Comparison of ENCODE assay signal across 8 cellular contexts in genomic region chr1:162561616-162562451, GRCh38. TPM values are rescaled to one million over a fixed set of nuclear protein-coding genes. Genes with fewer than 3 reads are reported as not detected.
A peak's percentile ranks its signal among the peaks of the same experiment; 100 is the strongest.
DNase-seq lines count a peak whose midpoint lies in the region; ATAC-seq and TF ChIP-seq lines count a peak whose summit lies in the region.

UAP1 (plus strand) TSS chr1:162561722; CDS start chr1:162566069, 4,347 bp downstream.

- no peak for TF ChIP-seq CTCF in PC-3 (conservative IDR thresholded peaks at IDR 0.05; ENCODE audit: low read depth, low read length)

- BruUV-seq in PC-3 (replicated peaks; lab: Mats Ljungman, UMichigan) = no TSS peak

- intact Hi-C loops in PC-3 (cut with micrococcal nuclease) = loop anchor here (1.0 to 2.0 kb wide), 3 partner anchors 21 to 59 kb away; no protein-coding TSS in a partner anchor

- H3K4me1 ChIP-seq in PC-3 (ENCODE audit: insufficient read depth, low read length) = peaks cover 36% of the 10 kb centered on the region

- peak within 1 kb of the TSS; percentile 91 for H3K4me2 ChIP-seq in PC-3 (ENCODE audit: low read length)

- POLR2A ChIA-PET in PC-3 (lab: Charles Lee; ENCODE audit: unreplicated experiment) = interaction anchor here (0.6 kb wide), 1 partner anchor 51 kb away, joined by 3 read pairs; no protein-coding TSS in a partner anchor

- H3K4me3 Mint-ChIP-seq in activated naive CD4-positive, alpha-beta T cell treated with anti-CD3 and anti-CD28 coated beads, Interleukin-2, amount 10 ng/mL, durations not matched to agents 7 days and 5 days = peak within 1 kb of the TSS; percentile 82
- peak within 1 kb of the TSS; percentile 90 for H3K4me3 Mint-ChIP-seq in stimulated activated effector memory CD8-positive, alpha-beta T cell treated with anti-CD3 and anti-CD28 coated beads, Interleukin-12 subunit alpha, Interleukin-12 subunit beta, amount 100 ng/mL, for 72 hours

- ATAC-seq in HG02840 (IDR thresholded peaks at IDR 0.05; ENCODE audit: low FRiP score, unreplicated experiment) = peak; percentile 30
- peak; percentile 35 for ATAC-seq in PC-3
- ATAC-seq in left lobe of liver = no peak
- peak; percentile 64 for ATAC-seq in stimulated activated effector memory CD8-positive, alpha-beta T cell treated with anti-CD3 and anti-CD28 coated beads, Interleukin-12 subunit alpha, Interleukin-12 subunit beta, amount 100 ng/mL, for 72 hours

- peaks cover 9% of the 10 kb centered on the region for H3K36me3 ChIP-seq in PC-3 (ENCODE audit: low read depth, low read length)

- H2AFZ ChIP-seq in PC-3 (ENCODE audit: low read length) = peak within 1 kb of the TSS; percentile 93

- peaks cover 32% of the 10 kb centered on the region for H4K20me1 ChIP-seq in PC-3 (ENCODE audit: low read length)

- peaks cover 54% of the 10 kb centered on the region for H3K79me2 ChIP-seq in PC-3 (ENCODE audit: low read length)

- DNase-seq in activated naive CD4-positive, alpha-beta T cell treated with anti-CD3 and anti-CD28 coated beads, Interleukin-2, amount 10 ng/mL, durations not matched to agents 7 days and 5 days = no peak
- DNase-seq in activated naive CD4-positive, alpha-beta T cell treated with anti-CD3 and anti-CD28 coated beads, Interleukin-2, amount 50 U/mL, for 16 hours = no peak
- DNase-seq in PC-3 = no peak
- DNase-seq in cerebellar cortex (ENCODE audit: low spot score) = peak; percentile 43
- no peak for DNase-seq in left lobe of liver (ENCODE audit: low spot score)
- DNase-seq in stimulated activated effector memory CD8-positive, alpha-beta T cell treated with anti-CD3 and anti-CD28 coated beads, Interleukin-12 subunit alpha, Interleukin-12 subunit beta, amount 100 ng/mL, for 72 hours (ENCODE audit: low spot score in 2 of 2) = no peak
- DNase-seq in D341Med (ENCODE audit: low spot score) = no peak

- no peaks in the 10 kb centered on the region for H3K36me3 Mint-ChIP-seq in activated naive CD4-positive, alpha-beta T cell treated with anti-CD3 and anti-CD28 coated beads, Interleukin-2, amount 10 ng/mL, durations not matched to agents 7 days and 5 days
- H3K36me3 Mint-ChIP-seq in stimulated activated effector memory CD8-positive, alpha-beta T cell treated with anti-CD3 and anti-CD28 coated beads, Interleukin-12 subunit alpha, Interleukin-12 subunit beta, amount 100 ng/mL, for 72 hours = peaks cover 24% of the 10 kb centered on the region

- no peaks in the 10 kb centered on the region for H3K27me3 Mint-ChIP-seq in activated naive CD4-positive, alpha-beta T cell treated with anti-CD3 and anti-CD28 coated beads, Interleukin-2, amount 10 ng/mL, durations not matched to agents 7 days and 5 days

- no peaks in the 10 kb centered on the region for H3K9me2 ChIP-seq in PC-3 (replicated peaks; ENCODE audit: low read length)

- peak within 1 kb of the TSS; percentile 94 for H3K4me3 ChIP-seq in PC-3 (ENCODE audit: low read length)

- H3F3A ChIP-seq in PC-3 (ENCODE audit: low read length, unreplicated experiment) = no peaks in the 10 kb centered on the region

- peak within 1 kb of the TSS; percentile 83 for H3K9ac ChIP-seq in PC-3 (ENCODE audit: low read length)

- CTCF ChIA-PET in activated naive CD4-positive, alpha-beta T cell treated with anti-CD3 and anti-CD28 coated beads, Interleukin-2, amount 10 ng/mL, durations not matched to agents 7 days and 5 days (lab: Charles Lee) = no interaction called here
- CTCF ChIA-PET in PC-3 (lab: Charles Lee) = no interaction called here

- H3K4me1 Mint-ChIP-seq in activated naive CD4-positive, alpha-beta T cell treated with anti-CD3 and anti-CD28 coated beads, Interleukin-2, amount 10 ng/mL, durations not matched to agents 7 days and 5 days = peaks cover 27% of the 10 kb centered on the region
- H3K4me1 Mint-ChIP-seq in stimulated activated effector memory CD8-positive, alpha-beta T cell treated with anti-CD3 and anti-CD28 coated beads, Interleukin-12 subunit alpha, Interleukin-12 subunit beta, amount 100 ng/mL, for 72 hours = peaks cover 53% of the 10 kb centered on the region

- H3K27ac Mint-ChIP-seq in activated naive CD4-positive, alpha-beta T cell treated with anti-CD3 and anti-CD28 coated beads, Interleukin-2, amount 10 ng/mL, durations not matched to agents 7 days and 5 days = peak within 1 kb of the TSS; percentile 93
- peak within 1 kb of the TSS; percentile 94 for H3K27ac Mint-ChIP-seq in stimulated activated effector memory CD8-positive, alpha-beta T cell treated with anti-CD3 and anti-CD28 coated beads, Interleukin-12 subunit alpha, Interleukin-12 subunit beta, amount 100 ng/mL, for 72 hours

- H3K9me3 ChIP-seq in PC-3 (ENCODE audit: low read length) = no peaks in the 10 kb centered on the region

- H3K9me3 Mint-ChIP-seq in activated naive CD4-positive, alpha-beta T cell treated with anti-CD3 and anti-CD28 coated beads, Interleukin-2, amount 10 ng/mL, durations not matched to agents 7 days and 5 days = no peaks in the 10 kb centered on the region
- no peaks in the 10 kb centered on the region for H3K9me3 Mint-ChIP-seq in stimulated activated effector memory CD8-positive, alpha-beta T cell treated with anti-CD3 and anti-CD28 coated beads, Interleukin-12 subunit alpha, Interleukin-12 subunit beta, amount 100 ng/mL, for 72 hours

- peak within 1 kb of the TSS; percentile 69 for H3K27ac ChIP-seq in PC-3 (ENCODE audit: low read length)

- H3K27me3 ChIP-seq in PC-3 (ENCODE audit: low read length) = no peaks in the 10 kb centered on the region

RNA-seq across cellular contexts. Expression of gene UAP1, which starts in this region (rescaled TPM):
- total RNA-seq in PC-3 (2014; rRNA removed) (116 and 118 TPM in 2 replicates), left lobe of liver (108 TPM)
